ENCODE assay signal across 18 cellular contexts in genomic region chr12:124446364-124446763, GRCh38.
"Had no signal": no experiment of that assay in that cellular context is flagged by ENCODE, and none has a peak within 500 bp of the region (broad histone marks: within the 10 kb centered on the region; RNA-seq: fewer than 3 reads in every experiment).

No MANE protein-coding gene starts in this region.

- H3K9me3 ChIP-seq: adrenal gland, gastrocnemius medialis, heart left ventricle, left lung, neutrophil, vagina had no signal

- ATAC-seq: gastrocnemius medialis; heart left ventricle; left lung; stimulated activated naive CD8-positive, alpha-beta T cell treated with anti-CD3 and anti-CD28 coated beads, Interleukin-15, amount 100 ng/mL, for 72 hours had no signal

- DNase-seq: activated B cell treated with CpG ODN at 0.5 μM for 24 hours; activated CD4-positive, alpha-beta T cell treated with anti-CD3 and anti-CD28 coated beads for 48 hours; activated CD8-positive, alpha-beta memory T cell treated with anti-CD3 and anti-CD28 coated beads, Interleukin-2, amount 50 U/mL, for 48 hours; activated effector memory CD4-positive, alpha-beta T cell treated with Interleukin-2 at 50 U/mL for 16 hours; activated naive CD4-positive, alpha-beta T cell treated with anti-CD3 and anti-CD28 coated beads, Interleukin-2, amount 50 U/mL, for 16 hours; activated T-cell treated with anti-CD3 and anti-CD28 coated beads, Interleukin-2, amount 50 U/mL, for 48 hours; adrenal gland; gastrocnemius medialis; stimulated activated naive CD8-positive, alpha-beta T cell treated with anti-CD3 and anti-CD28 coated beads, Interleukin-15, amount 100 ng/mL, for 72 hours; T-helper 1 cell; T-helper 9 cell; trophoblast cell had no signal

- H3K36me3 ChIP-seq: gastrocnemius medialis had no signal

- H3K27ac ChIP-seq: adrenal gland, cardiac muscle cell, gastrocnemius medialis, heart left ventricle, left lung, neutrophil, parathyroid adenoma, vagina had no signal

- H3K4me1 ChIP-seq: parathyroid adenoma had no signal

- H3K4me3 ChIP-seq: adrenal gland, cardiac muscle cell, gastrocnemius medialis, heart left ventricle, left lung, vagina had no signal

- H3K27me3 ChIP-seq: adrenal gland, cardiac muscle cell, gastrocnemius medialis, heart left ventricle, left lung, neutrophil, vagina had no signal
